Comparison of ENCODE assay signal across 16 cellular contexts in genomic region chr12:3101309-3102022, GRCh38. TPM values are rescaled to one million over a fixed set of nuclear protein-coding genes. Genes with fewer than 3 reads are reported as not detected.
A peak's percentile ranks its signal among the peaks of the same experiment; 100 is the strongest.
DNase-seq lines count a peak whose midpoint lies in the region; ATAC-seq and TF ChIP-seq lines count a peak whose summit lies in the region.
"Had no signal": no experiment of that assay in that cellular context is flagged by ENCODE, and none has a peak within 500 bp of the region (broad histone marks: within the 10 kb centered on the region; RNA-seq: fewer than 3 reads in every experiment).

No MANE protein-coding gene starts in this region.

- TF ChIP-seq CTCF in HCT116 (IDR thresholded peaks at IDR 0.05 in 2 of 3, conservative IDR thresholded peaks at IDR 0.05 in 1 of 3; ENCODE audit: borderline replicate concordance in 1 of 3, insufficient read depth in 1 of 3, low read depth in 2 of 3, low read length in 2 of 3) = no peak
- TF ChIP-seq CTCF in fibroblast of villous mesenchyme (IDR thresholded peaks at IDR 0.05; ENCODE audit: insufficient read depth, low read depth, low read length) = no peak

- DNase-seq in HCT116 (ENCODE audit: low read depth, low spot score) (no peak), adipocyte (ENCODE audit: low read depth) (peak; percentile 21), fibroblast of villous mesenchyme (ENCODE audit: low read depth) (peak; percentile 56), putamen (ENCODE audit: low spot score) (peak; percentile 36), NCI-H510A treated with DMSO at 0.1 percent for 48 hours (lab: John Stamatoyannopoulos, UW) (no peak), CD1c-positive myeloid dendritic cell (ENCODE audit: extremely low spot score) (no peak), UCSD-AML1 (lab: John Stamatoyannopoulos, UW; ENCODE audit: unreplicated experiment) (no peak)
- DNase-seq: activated CD4-positive, alpha-beta memory T cell treated with anti-CD3 and anti-CD28 coated beads, Interleukin-2, amount 10 ng/mL, durations not matched to agents 7 days and 5 days; adrenal gland; C1 segment of cervical spinal cord; HCEC 1CT; NCI-H2081 treated with DMSO at 0.1 percent for 48 hours; NCI-H748 treated with DMSO at 0.1 percent for 48 hours; stimulated activated CD4-positive, alpha-beta T cell treated with anti-CD3 and anti-CD28 coated beads, Interleukin-4, amount 100 ng/mL, for 24 hours; stimulated activated CD8-positive, alpha-beta memory T cell treated with anti-CD3 and anti-CD28 coated beads, Interleukin-4, amount 100 ng/mL, for 48 hours had no signal

- H4K20me1 ChIP-seq in HCT116 (ENCODE audit: insufficient read depth) = no peaks in the 10 kb centered on the region

- H2AFZ ChIP-seq in HCT116 (ENCODE audit: low read depth, low read length, poor library complexity, severe bottlenecking) = no peak overlapping the region

- H3K36me3 ChIP-seq in HCT116 (ENCODE audit: control insufficient read depth in 1 of 2, insufficient read depth in 2 of 2, low read length in 2 of 2) (no peaks in the 10 kb centered on the region), adipocyte (ENCODE audit: control insufficient read depth, insufficient read depth, low read length, severe bottlenecking) (no peaks in the 10 kb centered on the region)
- H3K36me3 ChIP-seq: adrenal gland, thoracic aorta had no signal

- H3K4me3 ChIP-seq in HCT116 (replicated peaks in 1 of 2; ENCODE audit: low read depth in 1 of 2, low read length in 2 of 2) (no peak overlapping the region), adipocyte (ENCODE audit: low read length) (no peak overlapping the region), fibroblast of villous mesenchyme (ENCODE audit: low read depth, low read length) (no peak overlapping the region)
- H3K4me3 ChIP-seq: adrenal gland, thoracic aorta had no signal

- no peak for TF ChIP-seq POLR2A in HCT116 (IDR thresholded peaks at IDR 0.05; ENCODE audit: borderline replicate concordance, extremely low read depth, insufficient read depth, insufficient read length)

- H3K9me3 ChIP-seq in HCT116 (ENCODE audit: control insufficient read depth in 1 of 2, insufficient read depth in 1 of 2, low read depth in 1 of 2, low read length in 2 of 2) (no peaks in the 10 kb centered on the region), adipocyte (ENCODE audit: control insufficient read depth, low read length) (no peaks in the 10 kb centered on the region)
- H3K9me3 ChIP-seq: adrenal gland, thoracic aorta had no signal

- no peak overlapping the region for H3K27ac ChIP-seq in HCT116 (ENCODE audit: low read depth, low read length)
- H3K27ac ChIP-seq: thoracic aorta had no signal

- peak; percentile 42 for ATAC-seq in HCT116

- peak overlapping the region; percentile 44 for H3K4me2 ChIP-seq in HCT116 (ENCODE audit: low read length)

- H3K79me2 ChIP-seq in HCT116 (ENCODE audit: insufficient read depth, low read length) = 0 out of 2 replicates have a peak, but pooled peaks cover 3% of the 10 kb centered on the region

- no TSS peak for BruUV-seq in HCT116 (replicated peaks; lab: Mats Ljungman, UMichigan)

- H3K4me1 ChIP-seq in HCT116 (ENCODE audit: control insufficient read depth in 1 of 2, insufficient read depth in 2 of 2, low read length in 2 of 2) = peaks cover 11 to 16% of the 10 kb centered on the region in 2 experiments
- H3K4me1 ChIP-seq in adipocyte (ENCODE audit: control insufficient read depth, insufficient read depth, low read length) = peaks cover 39% of the 10 kb centered on the region

- intact Hi-C loops in HCT116 (cut with micrococcal nuclease) = no loop called here

- RAD21 ChIA-PET in HCT116 (lab: Charles Lee; ENCODE audit: low non-redundant PET in 1 of 2, low total read pairs in 2 of 2, uncharacterized antibody in 2 of 2, unreplicated experiment in 2 of 2) = no interaction called here

- POLR2A ChIA-PET in HCT116 (lab: Charles Lee) = no interaction called here

- H3K9ac ChIP-seq in HCT116 (ENCODE audit: low read length) (no peak overlapping the region), adipocyte (ENCODE audit: low read length) (no peak overlapping the region)

- TF ChIP-seq RAD21 in HCT116 (IDR thresholded peaks at IDR 0.05; ENCODE audit: low read depth) = no peak

- no peaks in the 10 kb centered on the region for H3K9me2 ChIP-seq in HCT116 (ENCODE audit: insufficient read depth)

- H3K27me3 ChIP-seq in HCT116 (ENCODE audit: insufficient read depth, low read length) = no peaks in the 10 kb centered on the region
- H3K27me3 ChIP-seq in adipocyte (replicated peaks; ENCODE audit: control insufficient read depth, insufficient read depth, low read length) = no peaks in the 10 kb centered on the region
- H3K27me3 ChIP-seq: adrenal gland had no signal

- CTCF ChIA-PET in HCT116 (lab: Charles Lee) = no interaction called here

TF ChIP-seq in HCT116, 20 proteins besides CTCF, POLR2A, EP300 and RAD21:
- TF ChIP-seq SRF (IDR thresholded peaks at IDR 0.05; ENCODE audit: low read depth) (no peak), FOSL1 (IDR thresholded peaks at IDR 0.05; ENCODE audit: low read depth) (no peak), ZFX (IDR thresholded peaks at IDR 0.05) (no peak), EZH2phosphoT487 (IDR thresholded peaks at IDR 0.05; ENCODE audit: borderline replicate concordance) (no peak), CBX3 (IDR thresholded peaks at IDR 0.05; ENCODE audit: low read depth) (no peak), SP1 (IDR thresholded peaks at IDR 0.05; ENCODE audit: low read depth) (no peak), ELF1 (IDR thresholded peaks at IDR 0.05; ENCODE audit: borderline replicate concordance, low read depth) (no peak)
- TF ChIP-seq, protein P1, sequence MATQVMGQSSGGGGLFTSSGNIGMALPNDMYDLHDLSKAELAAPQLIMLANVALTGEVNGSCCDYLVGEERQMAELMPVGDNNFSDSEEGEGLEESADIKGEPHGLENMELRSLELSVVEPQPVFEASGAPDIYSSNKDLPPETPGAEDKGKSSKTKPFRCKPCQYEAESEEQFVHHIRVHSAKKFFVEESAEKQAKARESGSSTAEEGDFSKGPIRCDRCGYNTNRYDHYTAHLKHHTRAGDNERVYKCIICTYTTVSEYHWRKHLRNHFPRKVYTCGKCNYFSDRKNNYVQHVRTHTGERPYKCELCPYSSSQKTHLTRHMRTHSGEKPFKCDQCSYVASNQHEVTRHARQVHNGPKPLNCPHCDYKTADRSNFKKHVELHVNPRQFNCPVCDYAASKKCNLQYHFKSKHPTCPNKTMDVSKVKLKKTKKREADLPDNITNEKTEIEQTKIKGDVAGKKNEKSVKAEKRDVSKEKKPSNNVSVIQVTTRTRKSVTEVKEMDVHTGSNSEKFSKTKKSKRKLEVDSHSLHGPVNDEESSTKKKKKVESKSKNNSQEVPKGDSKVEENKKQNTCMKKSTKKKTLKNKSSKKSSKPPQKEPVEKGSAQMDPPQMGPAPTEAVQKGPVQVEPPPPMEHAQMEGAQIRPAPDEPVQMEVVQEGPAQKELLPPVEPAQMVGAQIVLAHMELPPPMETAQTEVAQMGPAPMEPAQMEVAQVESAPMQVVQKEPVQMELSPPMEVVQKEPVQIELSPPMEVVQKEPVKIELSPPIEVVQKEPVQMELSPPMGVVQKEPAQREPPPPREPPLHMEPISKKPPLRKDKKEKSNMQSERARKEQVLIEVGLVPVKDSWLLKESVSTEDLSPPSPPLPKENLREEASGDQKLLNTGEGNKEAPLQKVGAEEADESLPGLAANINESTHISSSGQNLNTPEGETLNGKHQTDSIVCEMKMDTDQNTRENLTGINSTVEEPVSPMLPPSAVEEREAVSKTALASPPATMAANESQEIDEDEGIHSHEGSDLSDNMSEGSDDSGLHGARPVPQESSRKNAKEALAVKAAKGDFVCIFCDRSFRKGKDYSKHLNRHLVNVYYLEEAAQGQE (IDR thresholded peaks at IDR 0.05; ENCODE audit: low read depth) = no peak

RNA-seq across cellular contexts. Expression of gene TSPAN9, which starts 24.3 kb away (rescaled TPM):
- total RNA-seq in HCT116 (2021; ENCODE audit: unreplicated experiment) (13.2 TPM), fibroblast of villous mesenchyme (41.6 and 76.0 TPM in 2 replicates)
- polyA plus RNA-seq in HCT116 (2012) = 10.3 and 12.8 TPM in 2 replicates

Comparison
In these comparisons a context has a peak if more than half of its experiments do, and no peak if none do; other contexts are left out.
1. DNase-seq: peak in adipocyte (single experiment), fibroblast of villous mesenchyme (single experiment) and putamen (single experiment); none in HCT116 (single experiment), NCI-H510A treated with DMSO at 0.1 percent for 48 hours (single experiment), CD1c-positive myeloid dendritic cell (single experiment) and UCSD-AML1 (single experiment).